In genomic region chr1:161177112-161177935, GRCh38 we compare ENCODE assay signal across 8 cellular contexts. TPM values are rescaled to one million over a fixed set of nuclear protein-coding genes. Genes with fewer than 3 reads are reported as not detected.
DNase-seq lines count a peak whose midpoint lies in the region; ATAC-seq and TF ChIP-seq lines count a peak whose summit lies in the region.

Gene B4GALT3, minus strand, starts transcription at chr1:161177507. Its CDS starts 1,447 bp downstream, at chr1:161176060.

- peaks cover 32% of the 10 kb centered on the region for H3K36me3 Mint-ChIP-seq in GM23338 (ENCODE audit: low read depth)
- H3K36me3 Mint-ChIP-seq in activated T-helper 17 cell treated with anti-CD3 and anti-CD28 coated beads, Interleukin-2, amount 50 U/mL, for 72 hours (ENCODE audit: low read depth), result peaks cover 48% of the 10 kb centered on the region
- peaks cover 8 to 28% (median 20%) of the 10 kb centered on the region in 5 donors for H3K36me3 Mint-ChIP-seq in naive thymus-derived CD4-positive, alpha-beta T cell
- peaks cover 35% of the 10 kb centered on the region for H3K36me3 Mint-ChIP-seq in stimulated activated memory B cell treated with anti-CD40 and anti-IgM and Interleukin-4, amounts not matched to agents 10 μg/mL and 1 μg/mL and 100 μg/mL, for 72 hours

- no peaks in the 10 kb centered on the region for H3K9me3 Mint-ChIP-seq in GM23338
- no peaks in the 10 kb centered on the region for H3K9me3 Mint-ChIP-seq in activated T-helper 17 cell treated with anti-CD3 and anti-CD28 coated beads, Interleukin-2, amount 50 U/mL, for 72 hours
- no peaks in the 10 kb centered on the region for H3K9me3 Mint-ChIP-seq in naive thymus-derived CD4-positive, alpha-beta T cell
- no peaks in the 10 kb centered on the region for H3K9me3 Mint-ChIP-seq in stimulated activated memory B cell treated with anti-CD40 and anti-IgM and Interleukin-4, amounts not matched to agents 10 μg/mL and 1 μg/mL and 100 μg/mL, for 72 hours

- peak; percentile 92 for ATAC-seq in GM23338
- peak; percentile 86 for ATAC-seq in activated T-helper 17 cell treated with anti-CD3 and anti-CD28 coated beads, Interleukin-2, amount 50 U/mL, for 72 hours (replicated peaks)
- peak; percentile 96 for ATAC-seq in naive thymus-derived CD4-positive, alpha-beta T cell
- ATAC-seq in stimulated activated memory B cell treated with anti-CD40 and anti-IgM and Interleukin-4, amounts not matched to agents 10 μg/mL and 1 μg/mL and 100 μg/mL, for 72 hours, result peak; percentile 96

- H3F3A ChIP-seq in DOHH2 (ENCODE audit: control insufficient read depth, insufficient read depth) (0 out of 2 replicates have a peak, but pooled peaks cover 2% of the 10 kb centered on the region), GM23338 (replicated peaks; ENCODE audit: low read depth) (no peaks in the 10 kb centered on the region)

- H3K27me3 ChIP-seq in DOHH2 (ENCODE audit: control insufficient read depth, low read length) (no peaks in the 10 kb centered on the region), GM23338 (ENCODE audit: insufficient read depth) (no peaks in the 10 kb centered on the region)
- H3K27me3 ChIP-seq in naive thymus-derived CD4-positive, alpha-beta T cell (ENCODE audit: control insufficient read depth in 2 of 2, insufficient read depth in 2 of 2, low read length in 2 of 2), result no peaks in the 10 kb centered on the region

- peak within 1 kb of the TSS; percentile 99 for H3K27ac Mint-ChIP-seq in GM23338
- peak within 1 kb of the TSS; percentile 98 for H3K27ac Mint-ChIP-seq in activated T-helper 17 cell treated with anti-CD3 and anti-CD28 coated beads, Interleukin-2, amount 50 U/mL, for 72 hours
- H3K27ac Mint-ChIP-seq in naive thymus-derived CD4-positive, alpha-beta T cell, result peak within 1 kb of the TSS; percentile 94 to 100 (median 97)
- H3K27ac Mint-ChIP-seq in stimulated activated memory B cell treated with anti-CD40 and anti-IgM and Interleukin-4, amounts not matched to agents 10 μg/mL and 1 μg/mL and 100 μg/mL, for 72 hours, result peak within 1 kb of the TSS; percentile 95

- H3K4me1 ChIP-seq in DOHH2 (ENCODE audit: control insufficient read depth, low read length) (peaks cover 27% of the 10 kb centered on the region), GM23338 (ENCODE audit: insufficient read depth) (peaks cover 15% of the 10 kb centered on the region; the same call in 1 of the 2 replicates)
- peaks cover 36 to 39% of the 10 kb centered on the region in 2 donors for H3K4me1 ChIP-seq in naive thymus-derived CD4-positive, alpha-beta T cell (ENCODE audit: control insufficient read depth in 2 of 2, insufficient read depth in 2 of 2, low read length in 2 of 2)

- peak within 1 kb of the TSS; percentile 98 for H3K4me3 Mint-ChIP-seq in GM23338
- peak within 1 kb of the TSS; percentile 99 for H3K4me3 Mint-ChIP-seq in activated T-helper 17 cell treated with anti-CD3 and anti-CD28 coated beads, Interleukin-2, amount 50 U/mL, for 72 hours
- peak within 1 kb of the TSS; percentile 94 to 100 (median 98) for H3K4me3 Mint-ChIP-seq in naive thymus-derived CD4-positive, alpha-beta T cell
- H3K4me3 Mint-ChIP-seq in stimulated activated memory B cell treated with anti-CD40 and anti-IgM and Interleukin-4, amounts not matched to agents 10 μg/mL and 1 μg/mL and 100 μg/mL, for 72 hours, result peak within 1 kb of the TSS; percentile 95

- H4K20me1 ChIP-seq in DOHH2 (ENCODE audit: control insufficient read depth, insufficient read depth, low read depth, low read length) (no peaks in the 10 kb centered on the region), GM23338 (replicated peaks; ENCODE audit: insufficient read depth) (peaks cover 6% of the 10 kb centered on the region; the same call in 1 of the 2 replicates)

- peak within 1 kb of the TSS; percentile 31 for H3K27ac ChIP-seq in DOHH2 (ENCODE audit: low read depth, low read length)
- H3K27ac ChIP-seq in GM23338 (ENCODE audit: low read depth), result peak within 1 kb of the TSS; percentile 92
- H3K27ac ChIP-seq in naive thymus-derived CD4-positive, alpha-beta T cell (ENCODE audit: low read depth, low read length), result peak within 1 kb of the TSS; percentile 93

- intact Hi-C loops in naive thymus-derived CD4-positive, alpha-beta T cell (cut with micrococcal nuclease), result loop anchor here (1.0 to 2.0 kb wide), 7 partner anchors 8 to 48 kb away; partner anchors contain the start of genes PPOX (in 2 of the 2), NDUFS2 (in 1 of the 2), UFC1 (in 1 of the 2) and USP21 (in 1 of the 2)

- H3K4me2 ChIP-seq in DOHH2 (ENCODE audit: low read length), result peak within 1 kb of the TSS; percentile 94
- peak within 1 kb of the TSS; percentile 100 for H3K4me2 ChIP-seq in GM23338

- H3K27me3 Mint-ChIP-seq in GM23338 (ENCODE audit: insufficient read depth, low read depth, poor library complexity), result peaks cover 4% of the 10 kb centered on the region
- no peaks in the 10 kb centered on the region for H3K27me3 Mint-ChIP-seq in activated T-helper 17 cell treated with anti-CD3 and anti-CD28 coated beads, Interleukin-2, amount 50 U/mL, for 72 hours
- no peaks in the 10 kb centered on the region for H3K27me3 Mint-ChIP-seq in naive thymus-derived CD4-positive, alpha-beta T cell
- H3K27me3 Mint-ChIP-seq in stimulated activated memory B cell treated with anti-CD40 and anti-IgM and Interleukin-4, amounts not matched to agents 10 μg/mL and 1 μg/mL and 100 μg/mL, for 72 hours, result no peaks in the 10 kb centered on the region

- TF ChIP-seq CTCF in DOHH2 (IDR thresholded peaks at IDR 0.05; ENCODE audit: low read depth, low read length, poor library complexity, severe bottlenecking) (no peak), GM23338 (conservative IDR thresholded peaks at IDR 0.05; ENCODE audit: low read depth in 2 of 2) (peak; percentile 32 to 65; a peak in 3 of 4 replicates), LNCaP clone FGC (IDR thresholded peaks at IDR 0.05; ENCODE audit: control insufficient read depth, extremely low read depth, insufficient read depth) (no peak)

- H3K9me2 ChIP-seq in DOHH2 (replicated peaks; ENCODE audit: control insufficient read depth, low read length) (no peaks in the 10 kb centered on the region), GM23338 (ENCODE audit: insufficient read depth) (no peaks in the 10 kb centered on the region)

- H3K9me3 ChIP-seq in DOHH2 (ENCODE audit: control insufficient read depth, insufficient read depth, low read length), result no peaks in the 10 kb centered on the region
- H3K9me3 ChIP-seq in naive thymus-derived CD4-positive, alpha-beta T cell (ENCODE audit: control insufficient read depth in 2 of 3, low read length in 3 of 3), result no peaks in the 10 kb centered on the region

- POLR2A ChIA-PET in naive thymus-derived CD4-positive, alpha-beta T cell (lab: Charles Lee), result interaction anchor here (0.6 to 3.7 kb wide), 20 partner anchors 8 to 225 kb away, joined by 3 to 49 read pairs (median 4); partner anchors contain the start of genes DEDD, NDUFS2, PPOX and TOMM40L

- CTCF ChIA-PET in naive thymus-derived CD4-positive, alpha-beta T cell (lab: Charles Lee), result interaction anchor here (0.7 to 3.4 kb wide), 8 partner anchors 11 to 204 kb away, joined by 3 to 28 read pairs (median 3); partner anchors contain the start of genes NDUFS2, PPOX and TOMM40L

- peaks cover 31% of the 10 kb centered on the region for H3K36me3 ChIP-seq in DOHH2 (ENCODE audit: control insufficient read depth, low read length)
- peaks cover 12% of the 10 kb centered on the region for H3K36me3 ChIP-seq in GM23338 (ENCODE audit: insufficient read depth)
- peaks cover 0 to 40% (median 6%) of the 10 kb centered on the region in 3 experiments for H3K36me3 ChIP-seq in naive thymus-derived CD4-positive, alpha-beta T cell (ENCODE audit: control insufficient read depth in 2 of 3, insufficient read depth in 3 of 3, low read length in 3 of 3)

- H3K4me3 ChIP-seq in DOHH2 (ENCODE audit: low read length) (peak within 1 kb of the TSS; percentile 99), GM23338 (peak within 1 kb of the TSS; percentile 99), LNCaP clone FGC (ENCODE audit: low read depth, low read length) (peak within 1 kb of the TSS; percentile 92)
- peak within 1 kb of the TSS; percentile 93 for H3K4me3 ChIP-seq in naive thymus-derived CD4-positive, alpha-beta T cell (ENCODE audit: low read length)

- H3K79me2 ChIP-seq in DOHH2 (ENCODE audit: control insufficient read depth, low read length) (peaks cover 16% of the 10 kb centered on the region), GM23338 (replicated peaks; ENCODE audit: insufficient read depth) (peaks cover 8% of the 10 kb centered on the region)

- H3K4me1 Mint-ChIP-seq in GM23338, result peaks cover 15% of the 10 kb centered on the region
- peaks cover 41% of the 10 kb centered on the region for H3K4me1 Mint-ChIP-seq in activated T-helper 17 cell treated with anti-CD3 and anti-CD28 coated beads, Interleukin-2, amount 50 U/mL, for 72 hours
- H3K4me1 Mint-ChIP-seq in naive thymus-derived CD4-positive, alpha-beta T cell, result peaks cover 54 to 87% (median 74%) of the 10 kb centered on the region in 7 donors
- peaks cover 59% of the 10 kb centered on the region for H3K4me1 Mint-ChIP-seq in stimulated activated memory B cell treated with anti-CD40 and anti-IgM and Interleukin-4, amounts not matched to agents 10 μg/mL and 1 μg/mL and 100 μg/mL, for 72 hours

- DNase-seq in GM23338 (ENCODE audit: low spot score), result peak; percentile 92
- no peak for DNase-seq in LNCaP clone FGC (ENCODE audit: low read depth)
- peak; percentile 91 for DNase-seq in RPMI8226
- DNase-seq in fibroblast of gingiva (ENCODE audit: low read depth), result peak; percentile 68
- DNase-seq in naive thymus-derived CD4-positive, alpha-beta T cell, result peak; percentile 87 to 99 (median 92)

- H2AFZ ChIP-seq in GM23338, result peak within 1 kb of the TSS; percentile 98

TF ChIP-seq in GM23338, 12 proteins besides CTCF, POLR2A, EP300 and RAD21 (continues in another document):
- TF ChIP-seq CREB1 (CRISPR knock-in tag; IDR thresholded peaks at IDR 0.05; ENCODE audit: low read depth) (peak; percentile 88), POLR2AphosphoS5 (IDR thresholded peaks at IDR 0.05; ENCODE audit: low read depth) (peak; percentile 97), ETS1 (IDR thresholded peaks at IDR 0.05) (peak; percentile 72)

RNA-seq across cellular contexts. Expression of gene B4GALT3, which starts in this region (rescaled TPM):
- 32.4 and 35.8 TPM in 2 replicates for total RNA-seq in GM23338 (2014; rRNA removed; shearing (Covaris generic))
- 23.3 and 24.2 TPM in 2 replicates for polyA plus RNA-seq in GM23338 (2016; fragmentation: Nextera tagmentation; extraction: Ambion mirVana)
- 10 to 100 TPM; 55.7 to 60.9 TPM for total RNA-seq in activated T-helper 17 cell treated with anti-CD3 and anti-CD28 coated beads, Interleukin-2, amount 50 U/mL, for 72 hours
- total RNA-seq in naive thymus-derived CD4-positive, alpha-beta T cell, result 10 to 100 TPM; 40.5 to 83.7 (median 54.3) TPM
- polyA plus RNA-seq in naive thymus-derived CD4-positive, alpha-beta T cell, result 10 to 100 TPM; 36.2 to 52.5 TPM

Comparison
In these comparisons a context has a peak if more than half of its experiments do, and no peak if none do; other contexts are left out.
1. H3K27ac ChIP-seq: peak in every context shown above with its lines; median percentile 93 in naive thymus-derived CD4-positive, alpha-beta T cell; 92 in GM23338; 31 in DOHH2.
2. CTCF ChIP-seq: peak in GM23338 (2 of 2); none in DOHH2 (single experiment) and LNCaP clone FGC (single experiment).
3. Peak in every context shown above with its lines, with median percentiles within 50 percentile points of each other: H3K4me3 ChIP-seq, ATAC-seq, H3K27ac Mint-ChIP-seq and H3K4me3 Mint-ChIP-seq.